In the genomic region with DNA sequence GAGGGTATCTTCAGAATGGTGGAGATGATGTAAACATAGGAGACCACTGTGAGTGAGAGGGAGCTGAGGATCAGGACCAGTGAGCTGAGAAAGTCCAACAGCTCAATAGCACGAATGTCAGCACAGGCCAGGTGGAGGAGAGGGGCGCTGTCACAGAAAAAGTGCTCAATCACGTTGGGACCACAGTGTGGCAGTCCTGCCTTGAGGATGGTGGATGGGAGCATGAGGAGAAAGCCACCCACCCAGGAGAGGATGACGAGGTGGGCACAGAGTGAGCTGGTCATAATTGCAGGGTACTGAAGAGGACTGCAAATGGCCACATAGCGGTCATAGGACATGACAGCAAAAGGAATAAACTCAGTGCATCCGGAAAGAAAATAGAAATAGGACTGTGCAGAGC, we compare ENCODE assay signal across 22 cellular contexts. TPM values are rescaled to one million over a fixed set of nuclear protein-coding genes. Genes with fewer than 3 reads are reported as not detected.
A peak's percentile ranks its signal among the peaks of the same experiment; 100 is the strongest.
DNase-seq lines count a peak whose midpoint lies in the region; ATAC-seq, FAIRE-seq and TF ChIP-seq lines count a peak whose summit lies in the region.
"Had no signal": no experiment of that assay in that cellular context is flagged by ENCODE, and none has a peak within 500 bp of the region (broad histone marks: within the 10 kb centered on the region; RNA-seq: fewer than 3 reads in every experiment).

No MANE protein-coding gene starts in this region.

- no peak for FAIRE-seq in H1 (lab: Jason Lieb, UNC)

- no peaks in the 10 kb centered on the region for H3K4me1 ChIP-seq in GM23338 (ENCODE audit: insufficient read depth)
- H3K4me1 ChIP-seq in OCI-LY3 (ENCODE audit: low read length): no peaks in the 10 kb centered on the region
- H3K4me1 ChIP-seq in H1 (replicated peaks in 1 of 4; ENCODE audit: control insufficient read depth in 3 of 4, insufficient read depth in 4 of 4, low read length in 3 of 4): no peaks in the 10 kb centered on the region
- no peaks in the 10 kb centered on the region for H3K4me1 ChIP-seq in trophoblast cell (ENCODE audit: control insufficient read depth in 1 of 2, insufficient read depth in 2 of 2, low read length in 2 of 2)
- no peaks in the 10 kb centered on the region for H3K4me1 ChIP-seq in gastroesophageal sphincter
- H3K4me1 ChIP-seq: BE2C had no signal

- no peak overlapping the region for H2BK20ac ChIP-seq in H1 (ENCODE audit: low read length)

- peak; percentile 61; the same call in 2 of the 3 replicates for ATAC-seq in GM23338
- ATAC-seq in gastroesophageal sphincter: no peak
- no peak for ATAC-seq in HG03442 (IDR thresholded peaks at IDR 0.05; ENCODE audit: unreplicated experiment)

- H3K4me1 Mint-ChIP-seq in GM23338: no peaks in the 10 kb centered on the region
- H3K4me1 Mint-ChIP-seq: CD14-positive monocyte; CD8-positive, alpha-beta memory T cell had no signal

- no peak overlapping the region for H3K4me2 ChIP-seq in GM23338
- H3K4me2 ChIP-seq in OCI-LY3 (ENCODE audit: low read length): no peak overlapping the region
- H3K4me2 ChIP-seq in H1 (ENCODE audit: insufficient read depth in 1 of 2, low read depth in 2 of 2, low read length in 2 of 2): no peak overlapping the region
- H3K4me2 ChIP-seq in trophoblast cell (ENCODE audit: low read length): no peak overlapping the region

- DNase-seq in GM23338 (ENCODE audit: low spot score) (peak; percentile 51), H1 (ENCODE audit: low read depth in 1 of 2, low spot score in 2 of 2) (no peak), trophoblast cell (no peak), Ammon's horn (ENCODE audit: low spot score) (no peak)
- DNase-seq: BE2C; Calu3; CD8-positive, alpha-beta memory T cell; DMS153; HCEC 1CT; NCI-H1048; NCI-H1417 treated with DMSO at 0.1 percent for 48 hours; NCI-H1694 treated with DMSO at 0.1 percent for 48 hours; NCI-H2081; NCI-H524; NCI-H748 treated with DMSO at 0.1 percent for 48 hours; SHP77 treated with DMSO at 0.1 percent for 48 hours; T-helper 1 cell had no signal

- H4K5ac ChIP-seq in H1 (ENCODE audit: insufficient read length, low read depth, low read length): no peak overlapping the region

- TF ChIP-seq EP300 in H1 (IDR thresholded peaks at IDR 0.05; ENCODE audit: borderline replicate concordance in 1 of 2, low read depth in 2 of 2, low read length in 2 of 2): no peak
- no peak for TF ChIP-seq EP300 in gastroesophageal sphincter (IDR thresholded peaks at IDR 0.05)

- H3K4me3 ChIP-seq in GM23338 (no peak overlapping the region), OCI-LY3 (ENCODE audit: low read length) (no peak overlapping the region), H1 (ENCODE audit: extremely low read depth in 1 of 4, insufficient read depth in 2 of 4, low read depth in 3 of 4, low read length in 4 of 4) (no peak overlapping the region), trophoblast cell (ENCODE audit: low read depth, low read length) (peak overlapping the region; percentile 27), gastroesophageal sphincter (no peak overlapping the region)

- H3K14ac ChIP-seq in H1 (ENCODE audit: insufficient read length): no peak overlapping the region
- no peak overlapping the region for H3K14ac ChIP-seq in trophoblast cell (ENCODE audit: low read length)

- no peaks in the 10 kb centered on the region; the same call in 2 of the 3 replicates for H3K36me3 Mint-ChIP-seq in GM23338 (ENCODE audit: low read depth)
- H3K36me3 Mint-ChIP-seq: CD14-positive monocyte; CD8-positive, alpha-beta memory T cell had no signal

- no peak overlapping the region for H3K23ac ChIP-seq in H1 (ENCODE audit: insufficient read length)
- no peak overlapping the region for H3K23ac ChIP-seq in trophoblast cell (ENCODE audit: low read length)

- H3K9me3 Mint-ChIP-seq in GM23338: peaks cover 56% of the 10 kb centered on the region
- H3K9me3 Mint-ChIP-seq: CD14-positive monocyte, IgD-negative memory B cell had no signal

- TF ChIP-seq CTCF in GM23338 (conservative IDR thresholded peaks at IDR 0.05; ENCODE audit: low read depth in 2 of 2): peak; percentile 45 to 89
- peak; percentile 10; the same call in 1 of the 2 replicates for TF ChIP-seq CTCF in OCI-LY3 (IDR thresholded peaks at IDR 0.05; ENCODE audit: low read depth, low read length)
- 0 out of 4 replicates have a peak, but pooled peaks of 1 of the 3 experiments have one; percentile 12 for TF ChIP-seq CTCF in H1 (IDR thresholded peaks at IDR 0.05; ENCODE audit: control extremely low read depth in 1 of 3, insufficient read depth in 1 of 3, low read depth in 1 of 3, low read length in 3 of 3)
- no peak for TF ChIP-seq CTCF in gastroesophageal sphincter (IDR thresholded peaks at IDR 0.05)

- no peak overlapping the region for H3K4ac ChIP-seq in H1 (replicated peaks; ENCODE audit: insufficient read length, low read depth, low read length)
- H3K4ac ChIP-seq in trophoblast cell (ENCODE audit: low read depth, low read length): no peak overlapping the region

- H3F3A ChIP-seq in GM23338 (replicated peaks; ENCODE audit: low read depth): no peaks in the 10 kb centered on the region

- H3K27me3 ChIP-seq in GM23338 (ENCODE audit: insufficient read depth) (no peaks in the 10 kb centered on the region), OCI-LY3 (ENCODE audit: low read depth, low read length) (no peaks in the 10 kb centered on the region), H1 (replicated peaks in 1 of 4; ENCODE audit: control insufficient read depth in 3 of 4, extremely low read depth in 1 of 4, insufficient read depth in 3 of 4, low read length in 3 of 4) (no peaks in the 10 kb centered on the region), trophoblast cell (ENCODE audit: insufficient read depth, low read length) (no peaks in the 10 kb centered on the region), gastroesophageal sphincter (no peaks in the 10 kb centered on the region)
- H3K27me3 ChIP-seq: BE2C had no signal

- H3K4me3 Mint-ChIP-seq in GM23338: no peak overlapping the region
- H3K4me3 Mint-ChIP-seq: CD14-positive monocyte; CD8-positive, alpha-beta memory T cell; IgD-negative memory B cell had no signal

- TF ChIP-seq RAD21 in H1 (IDR thresholded peaks at IDR 0.05 in 1 of 2, conservative IDR thresholded peaks at IDR 0.05 in 1 of 2; ENCODE audit: low read depth in 2 of 2, low read length in 2 of 2): peak in 1 of 2 experiments; percentile 11; a peak in 1 of 4 replicates

- H2BK5ac ChIP-seq in H1 (ENCODE audit: low read depth, low read length) (no peak overlapping the region), trophoblast cell (ENCODE audit: low read depth, low read length, poor library complexity) (no peak overlapping the region)

- H2BK120ac ChIP-seq in H1 (replicated peaks; ENCODE audit: low read depth, low read length) (no peak overlapping the region), trophoblast cell (ENCODE audit: insufficient read depth, low read length, poor library complexity) (no peak overlapping the region)

- TF ChIP-seq POLR2A in H1 (IDR thresholded peaks at IDR 0.05; ENCODE audit: control extremely low read depth in 1 of 2, low read depth in 2 of 2, low read length in 2 of 2): no peak
- TF ChIP-seq POLR2A in gastroesophageal sphincter (IDR thresholded peaks at IDR 0.05): no peak

- H4K12ac ChIP-seq in trophoblast cell (ENCODE audit: low read depth, low read length): no peak overlapping the region

- POLR2A ChIA-PET in H1 (lab: Charles Lee; ENCODE audit: partially characterized antibody): no interaction called here

- CTCF ChIA-PET in H1 (lab: Charles Lee; ENCODE audit: partially characterized antibody): interaction anchor here (1.1 kb wide), 1 partner anchor 25 kb away, joined by 4 read pairs; no protein-coding TSS in a partner anchor

- H4K8ac ChIP-seq in H1 (ENCODE audit: extremely low read depth, insufficient read depth, low read length): no peak overlapping the region
- H4K8ac ChIP-seq in trophoblast cell (ENCODE audit: low read depth, low read length): no peak overlapping the region

- no peaks in the 10 kb centered on the region for H4K20me1 ChIP-seq in GM23338 (replicated peaks; ENCODE audit: insufficient read depth)
- H4K20me1 ChIP-seq in OCI-LY3 (ENCODE audit: insufficient read depth, low read length): no peaks in the 10 kb centered on the region
- H4K20me1 ChIP-seq in H1 (replicated peaks in 1 of 2; ENCODE audit: control insufficient read depth in 1 of 2, insufficient read depth in 2 of 2, low read length in 2 of 2): no peaks in the 10 kb centered on the region

- peak overlapping the region; percentile 39; the same call in 1 of the 2 replicates for H2BK12ac ChIP-seq in H1 (ENCODE audit: low read depth, low read length)
- H2BK12ac ChIP-seq in trophoblast cell (ENCODE audit: low read length): no peak overlapping the region

- no peak overlapping the region for H3K27ac Mint-ChIP-seq in GM23338
- H3K27ac Mint-ChIP-seq: CD8-positive, alpha-beta memory T cell; IgD-negative memory B cell had no signal

- H3K27me3 Mint-ChIP-seq in GM23338 (ENCODE audit: insufficient read depth, low read depth, poor library complexity): peaks cover 2% of the 10 kb centered on the region
- H3K27me3 Mint-ChIP-seq: CD8-positive, alpha-beta memory T cell; IgD-negative memory B cell had no signal

- no peak overlapping the region for H2AFZ ChIP-seq in GM23338
- H2AFZ ChIP-seq in OCI-LY3 (ENCODE audit: low read depth, low read length): no peak overlapping the region
- no peak overlapping the region for H2AFZ ChIP-seq in H1 (ENCODE audit: low read length)
- no peak overlapping the region for H2AFZ ChIP-seq in trophoblast cell (ENCODE audit: insufficient read depth, low read length, poor library complexity)

- H3K36me3 ChIP-seq in GM23338 (ENCODE audit: insufficient read depth) (no peaks in the 10 kb centered on the region), OCI-LY3 (replicated peaks; ENCODE audit: low read depth, low read length) (no peaks in the 10 kb centered on the region), H1 (ENCODE audit: control insufficient read depth in 2 of 4, insufficient read depth in 4 of 4, low read length in 3 of 4) (no peaks in the 10 kb centered on the region), trophoblast cell (ENCODE audit: control insufficient read depth in 1 of 2, insufficient read depth in 2 of 2, low read length in 2 of 2) (no peaks in the 10 kb centered on the region), gastroesophageal sphincter (no peaks in the 10 kb centered on the region)
- H3K36me3 ChIP-seq: BE2C had no signal

- no peak overlapping the region for H3K56ac ChIP-seq in H1 (replicated peaks; ENCODE audit: insufficient read length, low read depth, low read length)

- peaks cover 1% of the 10 kb centered on the region; the same call in 1 of the 2 replicates for H3K23me2 ChIP-seq in H1 (ENCODE audit: low read depth, low read length)

- no peak overlapping the region for H3K9ac ChIP-seq in OCI-LY3 (ENCODE audit: low read length)
- no peak overlapping the region for H3K9ac ChIP-seq in H1 (replicated peaks in 1 of 4; ENCODE audit: extremely low read depth in 1 of 4, low read depth in 3 of 4, low read length in 3 of 4)
- H3K9ac ChIP-seq in trophoblast cell (ENCODE audit: low read length): no peak overlapping the region

- H3K9me3 ChIP-seq in OCI-LY3 (ENCODE audit: insufficient read depth, low read length): no peaks in the 10 kb centered on the region
- peaks cover 50 to 65% of the 10 kb centered on the region in 2 experiments for H3K9me3 ChIP-seq in H1 (ENCODE audit: insufficient read depth in 2 of 2, low read depth in 1 of 2, low read length in 1 of 2)
- no peaks in the 10 kb centered on the region for H3K9me3 ChIP-seq in trophoblast cell (ENCODE audit: insufficient read depth, low read depth, low read length)
- no peaks in the 10 kb centered on the region for H3K9me3 ChIP-seq in gastroesophageal sphincter
- H3K9me3 ChIP-seq: BE2C had no signal

- H2AK5ac ChIP-seq in H1 (ENCODE audit: low read depth, low read length): no peak overlapping the region
- no peak overlapping the region for H2AK5ac ChIP-seq in trophoblast cell (ENCODE audit: low read length)

- 79% methylated on average over 6 of the region's 6 CpGs; no CpG with 5 or more reads in 1 of the 2 experiments for WGBS in H1 (ENCODE audit: extremely low coverage in 1 of 2, insufficient coverage in 1 of 2, insufficient read length in 1 of 2, insufficient replicate concordance in 2 of 2, low coverage in 1 of 2, low lambda C conversion rate in 2 of 2, missing lambda C conversion rate in 1 of 2), 2 experiments
- WGBS in trophoblast cell (ENCODE audit: extremely low coverage, insufficient coverage, insufficient read length): no CpG with 5 or more reads among the region's 6 CpGs
- 61 to 79% methylated on average over 3 to 6 of the region's 6 CpGs for WGBS in gastroesophageal sphincter (ENCODE audit: low coverage in 1 of 2), 2 donors

- H3K9me2 ChIP-seq in GM23338 (ENCODE audit: insufficient read depth): no peaks in the 10 kb centered on the region

- H4K91ac ChIP-seq in H1 (replicated peaks; ENCODE audit: insufficient read length, low read length) (no peak overlapping the region), trophoblast cell (ENCODE audit: low read depth, low read length) (no peak overlapping the region)

- no peaks in the 10 kb centered on the region for H3K79me1 ChIP-seq in H1 (ENCODE audit: low read depth, low read length)
- H3K79me1 ChIP-seq in trophoblast cell (ENCODE audit: low read length): no peaks in the 10 kb centered on the region

- H3K18ac ChIP-seq in H1 (ENCODE audit: extremely low read depth, low read length): no peak overlapping the region
- H3K18ac ChIP-seq in trophoblast cell (ENCODE audit: low read length): no peak overlapping the region

- H3K79me2 ChIP-seq in GM23338 (replicated peaks; ENCODE audit: insufficient read depth) (no peaks in the 10 kb centered on the region), OCI-LY3 (ENCODE audit: low read length) (no peaks in the 10 kb centered on the region), H1 (ENCODE audit: control insufficient read depth in 1 of 2, insufficient read depth in 2 of 2, low read length in 2 of 2) (no peaks in the 10 kb centered on the region), trophoblast cell (ENCODE audit: control insufficient read depth, insufficient read depth, low read length, poor library complexity) (no peaks in the 10 kb centered on the region)

- no peak overlapping the region for H2BK15ac ChIP-seq in H1 (ENCODE audit: low read length)

- H3K27ac ChIP-seq in GM23338 (ENCODE audit: low read depth) (no peak overlapping the region), OCI-LY3 (ENCODE audit: low read length) (no peak overlapping the region), H1 (ENCODE audit: low read depth, low read length) (no peak overlapping the region), trophoblast cell (ENCODE audit: low read depth, low read length) (no peak overlapping the region), gastroesophageal sphincter (no peak overlapping the region)

RNA-seq across cellular contexts. Expression of gene OR11L1, which starts 8.1 kb away (rescaled TPM):
- not detected in 2 replicates for total RNA-seq in GM23338 (2014; rRNA removed; shearing (Covaris generic))
- polyA plus RNA-seq in GM23338 (2016; fragmentation: Nextera tagmentation; extraction: Ambion mirVana): not detected in 2 replicates
- total RNA-seq in H1 (2021; fragmentation: NEBNext Ultra II Directional; extraction: Animal tissue kit (Norgen Biotek cat#: 25700)): not detected in 2 replicates
- polyA plus RNA-seq in H1 (2011; rRNA removed): not detected in 2 replicates
- not detected for polyA plus RNA-seq in H1 (2011; cell fraction: cytosol; rRNA removed)
- polyA plus RNA-seq in H1 (2011; cell fraction: nucleus; rRNA removed): not detected
- polyA plus RNA-seq in H1 (2012, experiment 1 of 2): not detected in 4 replicates
- polyA plus RNA-seq in H1 (2012, experiment 2 of 2): not detected
- polyA plus RNA-seq in H1 (2013, experiment 1 of 2): not detected
- not detected for polyA plus RNA-seq in H1 (2013, experiment 2 of 2)
- not detected in 2 replicates for polyA minus RNA-seq in H1 (2011; rRNA and poly(A)+ RNA removed)
- not detected for polyA minus RNA-seq in H1 (2011; cell fraction: cytosol; rRNA and poly(A)+ RNA removed)
- not detected for polyA minus RNA-seq in H1 (2011; cell fraction: nucleus; rRNA and poly(A)+ RNA removed)
- polyA plus RNA-seq in trophoblast cell (2013): not detected in 2 replicates
- total RNA-seq in gastroesophageal sphincter: not detected
- total RNA-seq: Calu3; CD8-positive, alpha-beta memory T cell had no signal
- polyA plus RNA-seq: CD14-positive monocyte; CD8-positive, alpha-beta memory T cell; IgD-negative memory B cell had no signal

RNA-seq across cellular contexts. Expression of gene OR14A16, which starts 9.7 kb away (rescaled TPM):
- not detected in 2 replicates for total RNA-seq in GM23338 (2014; rRNA removed; shearing (Covaris generic))
- polyA plus RNA-seq in GM23338 (2016; fragmentation: Nextera tagmentation; extraction: Ambion mirVana) (0.21 and 0.34 TPM in 2 replicates), H1 (2011; rRNA removed) (not detected in 2 replicates)
- not detected in 2 replicates for total RNA-seq in H1 (2021; fragmentation: NEBNext Ultra II Directional; extraction: Animal tissue kit (Norgen Biotek cat#: 25700))
- not detected for polyA plus RNA-seq in H1 (2011; cell fraction: cytosol; rRNA removed)
- not detected for polyA plus RNA-seq in H1 (2011; cell fraction: nucleus; rRNA removed)
- polyA plus RNA-seq in H1 (2012, experiment 1 of 2): not detected in 4 replicates
- not detected for polyA plus RNA-seq in H1 (2012, experiment 2 of 2)
- 0.16 TPM for polyA plus RNA-seq in H1 (2013, experiment 1 of 2)
- 0.17 TPM for polyA plus RNA-seq in H1 (2013, experiment 2 of 2)
- not detected in 2 replicates for polyA minus RNA-seq in H1 (2011; rRNA and poly(A)+ RNA removed)
- polyA minus RNA-seq in H1 (2011; cell fraction: cytosol; rRNA and poly(A)+ RNA removed): not detected
- polyA minus RNA-seq in H1 (2011; cell fraction: nucleus; rRNA and poly(A)+ RNA removed): not detected
- not detected in 2 replicates for polyA plus RNA-seq in trophoblast cell (2013)
- total RNA-seq in gastroesophageal sphincter: not detected
- total RNA-seq: Calu3; CD8-positive, alpha-beta memory T cell had no signal
- polyA plus RNA-seq: CD14-positive monocyte; CD8-positive, alpha-beta memory T cell; IgD-negative memory B cell had no signal

RNA-seq across cellular contexts. Expression of gene TRIM58, which starts 23.4 kb away (rescaled TPM):
- total RNA-seq in GM23338 (2014; rRNA removed; shearing (Covaris generic)): 3.4 and 4.3 TPM in 2 replicates
- 1.6 and 2.4 TPM in 2 replicates for polyA plus RNA-seq in GM23338 (2016; fragmentation: Nextera tagmentation; extraction: Ambion mirVana)
- 2.1 and 2.8 TPM in 2 replicates for total RNA-seq in H1 (2021; fragmentation: NEBNext Ultra II Directional; extraction: Animal tissue kit (Norgen Biotek cat#: 25700))
- not detected in 2 replicates for polyA plus RNA-seq in H1 (2011; rRNA removed)
- not detected for polyA plus RNA-seq in H1 (2011; cell fraction: cytosol; rRNA removed)
- 0.03 TPM for polyA plus RNA-seq in H1 (2011; cell fraction: nucleus; rRNA removed)
- polyA plus RNA-seq in H1 (2012, experiment 1 of 2): not detected in 4 replicates
- polyA plus RNA-seq in H1 (2012, experiment 2 of 2): not detected
- polyA plus RNA-seq in H1 (2013, experiment 1 of 2): 1.2 TPM
- polyA plus RNA-seq in H1 (2013, experiment 2 of 2): 1.1 TPM
- polyA minus RNA-seq in H1 (2011; rRNA and poly(A)+ RNA removed): not detected in 2 replicates
- not detected for polyA minus RNA-seq in H1 (2011; cell fraction: cytosol; rRNA and poly(A)+ RNA removed)
- polyA minus RNA-seq in H1 (2011; cell fraction: nucleus; rRNA and poly(A)+ RNA removed): not detected
- polyA plus RNA-seq in trophoblast cell (2013): 10.3 and 11.4 TPM in 2 replicates
- total RNA-seq in gastroesophageal sphincter: 1 to 10 TPM in 1 of 4 donors, under 1 TPM in 2, not detected in 1; 0.81 to 9.1 (median 0.89) TPM
- total RNA-seq: Calu3 had no signal

Comparison
In these comparisons a context has a peak if more than half of its experiments do, and no peak if none do; other contexts are left out.
1. CTCF ChIP-seq: peak in GM23338 (2 of 2) and OCI-LY3 (single experiment); none in gastroesophageal sphincter (0 of 4).